Comparison of ENCODE assay signal across 8 cellular contexts in genomic region chr17:76737676-76738467, GRCh38. TPM values are rescaled to one million over a fixed set of nuclear protein-coding genes. Genes with fewer than 3 reads are reported as not detected.
DNase-seq lines count a peak whose midpoint lies in the region; ATAC-seq and TF ChIP-seq lines count a peak whose summit lies in the region.

Gene MFSD11, plus strand, starts transcription at chr17:76738119. Its CDS starts 234 bp downstream, at chr17:76738353.

- H3K4me1 Mint-ChIP-seq in dendritic cell treated with granulocyte-macrophage colony-stimulating factor and Interleukin-4, amounts not matched to agents 40 ng/mL and 50 ng/mL, for 4 days (ENCODE audit: low read depth), result peaks cover 34% of the 10 kb centered on the region

- ATAC-seq in HG03442 (IDR thresholded peaks at IDR 0.05; ENCODE audit: unreplicated experiment) (peak; percentile 46), left lobe of liver (peak; percentile 78)

- H3K27me3 Mint-ChIP-seq in dendritic cell treated with granulocyte-macrophage colony-stimulating factor and Interleukin-4, amounts not matched to agents 40 ng/mL and 50 ng/mL, for 4 days, result no peaks in the 10 kb centered on the region

- peak within 1 kb of the TSS; percentile 100 for H3K4me3 ChIP-seq in BJ (ENCODE audit: low read depth, low read length)

- H3K36me3 Mint-ChIP-seq in dendritic cell treated with granulocyte-macrophage colony-stimulating factor and Interleukin-4, amounts not matched to agents 40 ng/mL and 50 ng/mL, for 4 days (ENCODE audit: low read depth), result peaks cover 78% of the 10 kb centered on the region

- H3K27me3 ChIP-seq in BJ (ENCODE audit: control insufficient read depth, insufficient read depth, low read length), result no peaks in the 10 kb centered on the region

- DNase-seq in BJ (ENCODE audit: low read depth), result peak; percentile 72
- peak; percentile 86 for DNase-seq in GM19240 (ENCODE audit: insufficient read length, low spot score)
- peak; percentile 98 for DNase-seq in NCI-H69 (lab: John Stamatoyannopoulos, UW)
- DNase-seq in activated CD4-positive, alpha-beta T cell treated with anti-CD3 and anti-CD28 coated beads, Interleukin-2, amount 50 U/mL, for 4 hours, result peak; percentile 85 to 88
- peak; percentile 95 for DNase-seq in left lobe of liver (ENCODE audit: low spot score)
- peak; percentile 92 to 93 for DNase-seq in stimulated activated CD4-positive, alpha-beta T cell treated with anti-CD3 and anti-CD28 coated beads, Interleukin-2, amount 100 ng/mL, for 24 hours

- H3K9me3 Mint-ChIP-seq in dendritic cell treated with granulocyte-macrophage colony-stimulating factor and Interleukin-4, amounts not matched to agents 40 ng/mL and 50 ng/mL, for 4 days, result no peaks in the 10 kb centered on the region

- intact Hi-C loops in dendritic cell treated with granulocyte-macrophage colony-stimulating factor and Interleukin-4, amounts not matched to agents 40 ng/mL and 50 ng/mL, for 4 days (cut with micrococcal nuclease), result loop anchor here (2.0 kb wide), 1 partner anchor 403 kb away; the partner anchor contains the start of gene SEC14L1

- CTCF ChIA-PET in BJ (lab: Yijun Ruan, JAX), result interaction anchor here (1.0 to 1.4 kb wide), 5 partner anchors 15 to 213 kb away, joined by 3 to 6 read pairs (median 3); partner anchors contain the start of gene MGAT5B

- H3K36me3 ChIP-seq in BJ (ENCODE audit: control insufficient read depth, insufficient read depth, low read length), result peaks cover 6% of the 10 kb centered on the region

- POLR2A ChIA-PET in BJ (lab: Charles Lee), result interaction anchor here (0.6 kb wide), 1 partner anchor 279 kb away, joined by 4 read pairs; no protein-coding TSS in a partner anchor

- TF ChIP-seq CTCF in BJ (IDR thresholded peaks at IDR 0.05; ENCODE audit: insufficient read depth, low read depth, low read length), result no peak

- peak within 1 kb of the TSS; percentile 92 for H3K4me3 Mint-ChIP-seq in dendritic cell treated with granulocyte-macrophage colony-stimulating factor and Interleukin-4, amounts not matched to agents 40 ng/mL and 50 ng/mL, for 4 days

- peak within 1 kb of the TSS; percentile 96 for H3K27ac Mint-ChIP-seq in dendritic cell treated with granulocyte-macrophage colony-stimulating factor and Interleukin-4, amounts not matched to agents 40 ng/mL and 50 ng/mL, for 4 days

RNA-seq across cellular contexts. Expression of gene MFSD11, which starts in this region (rescaled TPM):
- 18.6 and 27.9 TPM in 2 replicates for polyA plus RNA-seq in BJ (2011; rRNA removed)
- polyA minus RNA-seq in BJ (2011; rRNA and poly(A)+ RNA removed), result 16.5 and 18.0 TPM in 2 replicates
- total RNA-seq in left lobe of liver, result 13.4 TPM

Comparison
In these comparisons a context has a peak if more than half of its experiments do, and no peak if none do; other contexts are left out.
1. Peak in every context shown above with its lines: DNase-seq, ATAC-seq and H3K4me3 ChIP-seq.